ENCODE assay signal across 8 cellular contexts in the genomic region with DNA sequence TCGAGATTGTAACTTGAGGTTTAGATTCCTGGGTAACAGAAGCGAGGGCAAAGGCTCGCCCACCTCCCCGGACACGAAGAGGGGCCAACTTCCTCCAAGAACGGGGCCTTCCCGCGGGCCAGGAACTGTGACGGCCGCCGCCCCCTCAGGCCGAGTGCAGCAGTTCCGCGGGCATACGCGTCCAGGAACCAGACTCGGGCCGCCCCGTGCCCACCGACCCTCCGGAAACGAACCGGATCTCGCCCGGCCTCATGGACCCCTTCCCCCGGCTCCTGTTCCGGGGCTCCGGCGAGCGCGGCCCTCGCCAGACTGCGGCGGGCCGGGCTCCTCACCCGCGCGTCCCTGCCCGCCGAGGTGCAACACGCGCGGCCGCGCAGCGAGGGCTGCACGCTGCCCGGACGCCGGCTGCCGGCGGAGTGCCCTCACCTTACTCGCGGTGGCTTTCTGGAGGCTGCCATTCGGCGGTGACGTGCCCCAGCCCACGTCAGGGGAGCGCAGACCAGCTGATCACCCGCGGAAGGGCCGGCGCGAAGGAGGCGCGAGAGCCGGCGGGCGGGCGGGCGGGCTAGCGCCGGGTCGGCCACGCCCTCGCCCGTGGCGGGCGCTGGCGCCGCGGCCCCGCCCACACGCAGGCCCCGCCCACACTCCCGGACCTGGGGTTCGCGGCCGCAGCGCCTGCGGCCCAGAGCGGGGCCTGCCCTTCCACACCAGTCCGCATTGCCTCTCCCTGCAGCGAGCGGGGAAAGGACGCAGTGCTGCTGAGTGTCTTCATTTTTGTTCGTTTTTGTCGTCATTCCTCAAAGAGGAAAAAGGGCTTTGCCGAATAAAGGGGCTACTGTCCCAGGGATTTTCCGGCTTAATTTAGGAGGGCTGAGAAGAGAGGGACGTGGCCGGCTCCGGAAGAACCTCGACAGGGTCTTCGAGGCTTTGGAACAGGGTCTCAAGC. TPM values are rescaled to one million over a fixed set of nuclear protein-coding genes. Genes with fewer than 3 reads are reported as not detected.
DNase-seq lines count a peak whose midpoint lies in the region; ATAC-seq, FAIRE-seq and TF ChIP-seq lines count a peak whose summit lies in the region.

A gene (minus strand): TSS at position 536 of the 946 bp plus-strand sequence. CDS start 78 bp downstream, at position 458.

- H3K27me3 Mint-ChIP-seq in activated naive CD4-positive, alpha-beta T cell treated with anti-CD3 and anti-CD28 coated beads, Interleukin-2, amount 50 U/mL, for 24 hours = no peaks in the 10 kb centered on the region
- peaks cover 3% of the 10 kb centered on the region for H3K27me3 Mint-ChIP-seq in glutamatergic neuron (ENCODE audit: unreplicated experiment)

- peaks cover 59% of the 10 kb centered on the region for H3K4me1 Mint-ChIP-seq in activated naive CD4-positive, alpha-beta T cell treated with anti-CD3 and anti-CD28 coated beads, Interleukin-2, amount 50 U/mL, for 24 hours
- peaks cover 3% of the 10 kb centered on the region for H3K4me1 Mint-ChIP-seq in glutamatergic neuron (ENCODE audit: low read depth, unreplicated experiment)

- H3K9me3 Mint-ChIP-seq in activated naive CD4-positive, alpha-beta T cell treated with anti-CD3 and anti-CD28 coated beads, Interleukin-2, amount 50 U/mL, for 24 hours = no peaks in the 10 kb centered on the region
- no peaks in the 10 kb centered on the region for H3K9me3 Mint-ChIP-seq in glutamatergic neuron (ENCODE audit: unreplicated experiment)

- H3K27ac ChIP-seq in ovary (peak within 1 kb of the TSS; percentile 86 to 93), thoracic aorta (peak within 1 kb of the TSS; percentile 90 to 95)

- 2 to 5% (median 3%) methylated on average over 49 to 105 of the region's 105 CpGs for WGBS in ovary, 3 donors

- TF ChIP-seq CTCF in glutamatergic neuron (IDR thresholded peaks at IDR 0.05; ENCODE audit: partially characterized antibody, unreplicated experiment) (no peak), ovary (IDR thresholded peaks at IDR 0.05) (peak in 1 of 3 donors; percentile 17), thoracic aorta (IDR thresholded peaks at IDR 0.05) (no peak)

- H3K27ac Mint-ChIP-seq in activated naive CD4-positive, alpha-beta T cell treated with anti-CD3 and anti-CD28 coated beads, Interleukin-2, amount 50 U/mL, for 24 hours = peak within 1 kb of the TSS; percentile 96
- H3K27ac Mint-ChIP-seq in glutamatergic neuron (ENCODE audit: unreplicated experiment) = no peak within 1 kb of the TSS

- peaks cover 14% of the 10 kb centered on the region for H3K4me1 ChIP-seq in ovary (ENCODE audit: insufficient read depth)
- peaks cover 11 to 26% of the 10 kb centered on the region in 2 donors for H3K4me1 ChIP-seq in thoracic aorta (ENCODE audit: control insufficient read depth in 1 of 2, low read depth in 2 of 2)

- peak; percentile 91 for TF ChIP-seq POLR2A in H54 (IDR thresholded peaks at IDR 0.05; ENCODE audit: low read depth, low read length)
- TF ChIP-seq POLR2A in ovary (IDR thresholded peaks at IDR 0.05) = peak; percentile 82

- H3K9me3 ChIP-seq in ovary (no peaks in the 10 kb centered on the region), thoracic aorta (no peaks in the 10 kb centered on the region)

- H3K4me3 Mint-ChIP-seq in activated naive CD4-positive, alpha-beta T cell treated with anti-CD3 and anti-CD28 coated beads, Interleukin-2, amount 50 U/mL, for 24 hours = peak within 1 kb of the TSS; percentile 95
- H3K4me3 Mint-ChIP-seq in glutamatergic neuron (ENCODE audit: unreplicated experiment) = peak within 1 kb of the TSS; percentile 90

- no peak for TF ChIP-seq EP300 in ovary (IDR thresholded peaks at IDR 0.05)

- H3K36me3 Mint-ChIP-seq in activated naive CD4-positive, alpha-beta T cell treated with anti-CD3 and anti-CD28 coated beads, Interleukin-2, amount 50 U/mL, for 24 hours = peaks cover 4% of the 10 kb centered on the region
- no peaks in the 10 kb centered on the region for H3K36me3 Mint-ChIP-seq in glutamatergic neuron (ENCODE audit: unreplicated experiment)

- H3K36me3 ChIP-seq in ovary (no peaks in the 10 kb centered on the region), thoracic aorta (no peaks in the 10 kb centered on the region)

- H3K27me3 ChIP-seq in ovary (no peaks in the 10 kb centered on the region), thoracic aorta (replicated peaks; ENCODE audit: insufficient read depth) (no peaks in the 10 kb centered on the region)

- no peak for FAIRE-seq in H54 (lab: Jason Lieb, UNC)

- peak; percentile 98 for ATAC-seq in SK-N-SH treated with all-trans-retinoic acid at 6 μM for 48 hours
- ATAC-seq in thoracic aorta (ENCODE audit: insufficient number of reproducible peaks, low FRiP score, low read depth) = peak; percentile 89

- peak; percentile 48 for DNase-seq in GF-D8 (lab: John Stamatoyannopoulos, UW)
- DNase-seq in H54 (ENCODE audit: insufficient read length, low spot score) = peak; percentile 91
- peak; percentile 92 for DNase-seq in LoVo (ENCODE audit: low spot score)
- DNase-seq in glutamatergic neuron = peak; percentile 82
- DNase-seq in ovary = peak; percentile 87 to 90 (median 90)
- peak; percentile 66 for DNase-seq in thoracic aorta (ENCODE audit: low spot score)

- H3K4me3 ChIP-seq in ovary (peak within 1 kb of the TSS; percentile 76), thoracic aorta (peak within 1 kb of the TSS; percentile 94)

- intact Hi-C loops in ovary (cut with DNase I) = no loop called here

TF ChIP-seq in SK-N-SH treated with all-trans-retinoic acid at 6 μM for 48 hours, 23 proteins besides CTCF, POLR2A, EP300 and RAD21:
- TF ChIP-seq OSR1 (CRISPR knock-in tag; IDR thresholded peaks at IDR 0.05) (no peak), TOX (CRISPR knock-in tag; IDR thresholded peaks at IDR 0.05; ENCODE audit: borderline replicate concordance) (no peak), PPARA (CRISPR knock-in tag; IDR thresholded peaks at IDR 0.05; ENCODE audit: borderline replicate concordance) (no peak), ARNTL (CRISPR knock-in tag; IDR thresholded peaks at IDR 0.05; ENCODE audit: borderline replicate concordance, low read depth) (no peak), ZNF8 (CRISPR knock-in tag; IDR thresholded peaks at IDR 0.05) (no peak), ZNF70 (CRISPR knock-in tag; IDR thresholded peaks at IDR 0.05) (no peak), ZC3H10 (CRISPR knock-in tag; IDR thresholded peaks at IDR 0.05) (no peak), ESRRG (CRISPR knock-in tag; IDR thresholded peaks at IDR 0.05) (no peak)
- TF ChIP-seq, protein P1, sequence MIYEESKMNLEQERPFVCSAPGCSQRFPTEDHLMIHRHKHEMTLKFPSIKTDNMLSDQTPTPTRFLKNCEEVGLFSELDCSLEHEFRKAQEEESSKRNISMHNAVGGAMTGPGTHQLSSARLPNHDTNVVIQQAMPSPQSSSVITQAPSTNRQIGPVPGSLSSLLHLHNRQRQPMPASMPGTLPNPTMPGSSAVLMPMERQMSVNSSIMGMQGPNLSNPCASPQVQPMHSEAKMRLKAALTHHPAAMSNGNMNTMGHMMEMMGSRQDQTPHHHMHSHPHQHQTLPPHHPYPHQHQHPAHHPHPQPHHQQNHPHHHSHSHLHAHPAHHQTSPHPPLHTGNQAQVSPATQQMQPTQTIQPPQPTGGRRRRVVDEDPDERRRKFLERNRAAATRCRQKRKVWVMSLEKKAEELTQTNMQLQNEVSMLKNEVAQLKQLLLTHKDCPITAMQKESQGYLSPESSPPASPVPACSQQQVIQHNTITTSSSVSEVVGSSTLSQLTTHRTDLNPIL (CRISPR knock-in tag; IDR thresholded peaks at IDR 0.05; ENCODE audit: low read depth) = no peak
- TF ChIP-seq, protein P2, sequence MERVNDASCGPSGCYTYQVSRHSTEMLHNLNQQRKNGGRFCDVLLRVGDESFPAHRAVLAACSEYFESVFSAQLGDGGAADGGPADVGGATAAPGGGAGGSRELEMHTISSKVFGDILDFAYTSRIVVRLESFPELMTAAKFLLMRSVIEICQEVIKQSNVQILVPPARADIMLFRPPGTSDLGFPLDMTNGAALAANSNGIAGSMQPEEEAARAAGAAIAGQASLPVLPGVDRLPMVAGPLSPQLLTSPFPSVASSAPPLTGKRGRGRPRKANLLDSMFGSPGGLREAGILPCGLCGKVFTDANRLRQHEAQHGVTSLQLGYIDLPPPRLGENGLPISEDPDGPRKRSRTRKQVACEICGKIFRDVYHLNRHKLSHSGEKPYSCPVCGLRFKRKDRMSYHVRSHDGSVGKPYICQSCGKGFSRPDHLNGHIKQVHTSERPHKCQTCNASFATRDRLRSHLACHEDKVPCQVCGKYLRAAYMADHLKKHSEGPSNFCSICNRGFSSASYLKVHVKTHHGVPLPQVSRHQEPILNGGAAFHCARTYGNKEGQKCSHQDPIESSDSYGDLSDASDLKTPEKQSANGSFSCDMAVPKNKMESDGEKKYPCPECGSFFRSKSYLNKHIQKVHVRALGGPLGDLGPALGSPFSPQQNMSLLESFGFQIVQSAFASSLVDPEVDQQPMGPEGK (CRISPR knock-in tag; IDR thresholded peaks at IDR 0.05; ENCODE audit: borderline replicate concordance) = no peak
- TF ChIP-seq, protein P3, sequence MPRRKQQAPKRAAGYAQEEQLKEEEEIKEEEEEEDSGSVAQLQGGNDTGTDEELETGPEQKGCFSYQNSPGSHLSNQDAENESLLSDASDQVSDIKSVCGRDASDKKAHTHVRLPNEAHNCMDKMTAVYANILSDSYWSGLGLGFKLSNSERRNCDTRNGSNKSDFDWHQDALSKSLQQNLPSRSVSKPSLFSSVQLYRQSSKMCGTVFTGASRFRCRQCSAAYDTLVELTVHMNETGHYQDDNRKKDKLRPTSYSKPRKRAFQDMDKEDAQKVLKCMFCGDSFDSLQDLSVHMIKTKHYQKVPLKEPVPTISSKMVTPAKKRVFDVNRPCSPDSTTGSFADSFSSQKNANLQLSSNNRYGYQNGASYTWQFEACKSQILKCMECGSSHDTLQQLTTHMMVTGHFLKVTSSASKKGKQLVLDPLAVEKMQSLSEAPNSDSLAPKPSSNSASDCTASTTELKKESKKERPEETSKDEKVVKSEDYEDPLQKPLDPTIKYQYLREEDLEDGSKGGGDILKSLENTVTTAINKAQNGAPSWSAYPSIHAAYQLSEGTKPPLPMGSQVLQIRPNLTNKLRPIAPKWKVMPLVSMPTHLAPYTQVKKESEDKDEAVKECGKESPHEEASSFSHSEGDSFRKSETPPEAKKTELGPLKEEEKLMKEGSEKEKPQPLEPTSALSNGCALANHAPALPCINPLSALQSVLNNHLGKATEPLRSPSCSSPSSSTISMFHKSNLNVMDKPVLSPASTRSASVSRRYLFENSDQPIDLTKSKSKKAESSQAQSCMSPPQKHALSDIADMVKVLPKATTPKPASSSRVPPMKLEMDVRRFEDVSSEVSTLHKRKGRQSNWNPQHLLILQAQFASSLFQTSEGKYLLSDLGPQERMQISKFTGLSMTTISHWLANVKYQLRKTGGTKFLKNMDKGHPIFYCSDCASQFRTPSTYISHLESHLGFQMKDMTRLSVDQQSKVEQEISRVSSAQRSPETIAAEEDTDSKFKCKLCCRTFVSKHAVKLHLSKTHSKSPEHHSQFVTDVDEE (CRISPR knock-in tag; IDR thresholded peaks at IDR 0.05) = no peak; the same call in none of the 2 replicates

RNA-seq across cellular contexts. Expression of the gene that starts here (rescaled TPM):
- total RNA-seq in glutamatergic neuron (ENCODE audit: unreplicated experiment) (51.4 TPM), ovary (10 to 100 TPM; 39.6 to 70.7 (median 47.1) TPM), thoracic aorta (10 to 100 TPM; 36.0 to 86.0 TPM)
- 10 to 100 TPM; 27.2 to 70.4 TPM for polyA plus RNA-seq in ovary

Comparison
In these comparisons a context has a peak if more than half of its experiments do, and no peak if none do; other contexts are left out.
1. Peak in every context shown above with its lines: DNase-seq, ATAC-seq, H3K4me3 ChIP-seq and H3K27ac ChIP-seq.